In the genomic region with DNA sequence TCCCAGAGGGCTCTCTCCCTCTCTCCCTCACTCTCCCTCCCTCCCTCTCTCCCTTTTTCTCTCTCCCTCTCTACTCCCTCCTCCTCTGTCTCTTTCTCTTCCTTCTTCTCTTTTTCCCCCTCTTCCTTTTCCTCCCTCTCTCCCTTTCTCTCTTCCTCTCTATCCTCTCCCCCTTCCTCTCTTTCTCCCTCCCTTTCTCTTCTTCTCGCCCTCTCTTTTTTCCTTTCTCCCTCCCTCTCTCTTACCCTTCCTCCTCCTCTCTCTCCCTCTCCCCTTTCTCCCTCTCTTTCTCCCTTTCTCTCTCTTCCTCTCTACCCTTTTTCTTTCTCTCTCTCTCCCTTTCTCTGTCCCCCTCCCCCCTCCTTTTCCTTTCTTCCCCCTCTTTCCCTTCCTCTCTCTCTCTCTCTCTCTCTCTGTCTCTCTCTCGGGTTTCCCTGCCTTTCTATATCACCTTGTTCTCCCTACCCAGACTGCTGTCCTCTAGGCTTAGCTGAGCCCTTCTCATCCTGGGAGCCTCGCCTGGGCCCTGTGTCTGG, we compare ENCODE assay signal across 1 cellular context.
TF ChIP-seq lines count a peak whose summit lies in the region.

No MANE protein-coding gene starts in this region.

TF ChIP-seq in HepG2, 621 proteins besides CTCF, POLR2A, EP300 and RAD21:
- TF ChIP-seq PCBP2 (optimal IDR thresholded peaks at IDR 0.05; ENCODE audit: low read depth, low read length, poor library complexity, severe bottlenecking) (peak; percentile 38), AKAP8 (CRISPR knock-in tag; IDR thresholded peaks at IDR 0.05) (no peak), ZNF326 (CRISPR knock-in tag; IDR thresholded peaks at IDR 0.05; ENCODE audit: borderline replicate concordance) (no peak), ZNF383 (CRISPR knock-in tag; IDR thresholded peaks at IDR 0.05; ENCODE audit: borderline replicate concordance) (no peak), ZNF512 (CRISPR knock-in tag; IDR thresholded peaks at IDR 0.05) (peak; percentile 79; the same call in 1 of the 2 replicates), ZBED4 (CRISPR knock-in tag; IDR thresholded peaks at IDR 0.05; ENCODE audit: borderline replicate concordance) (no peak)
- TF ChIP-seq, protein P1, sequence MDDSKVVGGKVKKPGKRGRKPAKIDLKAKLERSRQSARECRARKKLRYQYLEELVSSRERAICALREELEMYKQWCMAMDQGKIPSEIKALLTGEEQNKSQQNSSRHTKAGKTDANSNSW (CRISPR knock-in tag; IDR thresholded peaks at IDR 0.05; ENCODE audit: borderline replicate concordance): no peak
- TF ChIP-seq, protein P2, sequence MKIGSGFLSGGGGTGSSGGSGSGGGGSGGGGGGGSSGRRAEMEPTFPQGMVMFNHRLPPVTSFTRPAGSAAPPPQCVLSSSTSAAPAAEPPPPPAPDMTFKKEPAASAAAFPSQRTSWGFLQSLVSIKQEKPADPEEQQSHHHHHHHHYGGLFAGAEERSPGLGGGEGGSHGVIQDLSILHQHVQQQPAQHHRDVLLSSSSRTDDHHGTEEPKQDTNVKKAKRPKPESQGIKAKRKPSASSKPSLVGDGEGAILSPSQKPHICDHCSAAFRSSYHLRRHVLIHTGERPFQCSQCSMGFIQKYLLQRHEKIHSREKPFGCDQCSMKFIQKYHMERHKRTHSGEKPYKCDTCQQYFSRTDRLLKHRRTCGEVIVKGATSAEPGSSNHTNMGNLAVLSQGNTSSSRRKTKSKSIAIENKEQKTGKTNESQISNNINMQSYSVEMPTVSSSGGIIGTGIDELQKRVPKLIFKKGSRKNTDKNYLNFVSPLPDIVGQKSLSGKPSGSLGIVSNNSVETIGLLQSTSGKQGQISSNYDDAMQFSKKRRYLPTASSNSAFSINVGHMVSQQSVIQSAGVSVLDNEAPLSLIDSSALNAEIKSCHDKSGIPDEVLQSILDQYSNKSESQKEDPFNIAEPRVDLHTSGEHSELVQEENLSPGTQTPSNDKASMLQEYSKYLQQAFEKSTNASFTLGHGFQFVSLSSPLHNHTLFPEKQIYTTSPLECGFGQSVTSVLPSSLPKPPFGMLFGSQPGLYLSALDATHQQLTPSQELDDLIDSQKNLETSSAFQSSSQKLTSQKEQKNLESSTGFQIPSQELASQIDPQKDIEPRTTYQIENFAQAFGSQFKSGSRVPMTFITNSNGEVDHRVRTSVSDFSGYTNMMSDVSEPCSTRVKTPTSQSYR (CRISPR knock-in tag; IDR thresholded peaks at IDR 0.05; ENCODE audit: borderline replicate concordance): no peak
